Comparison of ENCODE assay signal across 20 cellular contexts in genomic region chr3:59641169-59641914, GRCh38.
DNase-seq lines count a peak whose midpoint lies in the region; ATAC-seq and TF ChIP-seq lines count a peak whose summit lies in the region.
"Had no signal": no experiment of that assay in that cellular context is flagged by ENCODE, and none has a peak within 500 bp of the region (broad histone marks: within the 10 kb centered on the region; RNA-seq: fewer than 3 reads in every experiment).

No MANE protein-coding gene starts in this region.

- intact Hi-C loops in body of pancreas (cut with DNase I) = no loop called here
- intact Hi-C loops in heart right ventricle (cut with DNase I) = no loop called here
- intact Hi-C loops in posterior cingulate gyrus (cut with DNase I) = no loop called here

- peaks cover 10% of the 10 kb centered on the region for H3K4me1 Mint-ChIP-seq in type B pancreatic cell (ENCODE audit: unreplicated experiment)
- H3K4me1 Mint-ChIP-seq: CD4-positive, alpha-beta memory T cell had no signal

- no peaks in the 10 kb centered on the region for H3K27me3 ChIP-seq in body of pancreas
- peaks cover 0 to 7% (median 0%) of the 10 kb centered on the region in 7 donors for H3K27me3 ChIP-seq in heart right ventricle

- H3K9me3 ChIP-seq in body of pancreas (no peaks in the 10 kb centered on the region), heart right ventricle (peaks cover 0 to 5% (median 0%) of the 10 kb centered on the region in 11 donors)
- H3K9me3 ChIP-seq: A549 had no signal

- TF ChIP-seq CTCF in AG10803 (conservative IDR thresholded peaks at IDR 0.05; ENCODE audit: low read length) = no peak
- no peak for TF ChIP-seq CTCF in body of pancreas (IDR thresholded peaks at IDR 0.05)
- no peak for TF ChIP-seq CTCF in heart right ventricle (IDR thresholded peaks at IDR 0.05)
- no peak for TF ChIP-seq CTCF in type B pancreatic cell (conservative IDR thresholded peaks at IDR 0.05)

- H3K4me3 ChIP-seq in AG10803 (ENCODE audit: low read length) (no peak overlapping the region), body of pancreas (no peak overlapping the region), heart right ventricle (no peak overlapping the region)
- H3K4me3 ChIP-seq: A549 had no signal

- 47% methylated on average over 7 of the region's 7 CpGs for WGBS in body of pancreas, 2 donors
- 52 to 55% methylated on average over 7 of the region's 7 CpGs for WGBS in heart right ventricle, 2 donors

- DNase-seq in AG10803 (ENCODE audit: low read depth) (peak; percentile 89), body of pancreas (peak; percentile 20 to 57 (median 37)), heart right ventricle (peak; percentile 18 to 26), posterior cingulate gyrus (peak in 6 of 10 donors; percentile 17 to 88 (median 46)), KG1 (lab: John Stamatoyannopoulos, UW) (no peak), type B pancreatic cell (ENCODE audit: extremely low spot score, unreplicated experiment) (no peak)
- DNase-seq: activated CD8-positive, alpha-beta T cell treated with anti-CD3 and anti-CD28 coated beads, Interleukin-2, amount 10 ng/mL, durations not matched to agents 7 days and 5 days; CD4-positive, alpha-beta memory T cell; DND-41; H7; kidney; NCI-H1436 treated with DMSO at 0.1 percent for 48 hours; NCI-H2227 treated with DMSO at 0.1 percent for 48 hours; stimulated activated naive CD4-positive, alpha-beta T cell; WERI-Rb-1 had no signal

- no peak overlapping the region for H3K4me3 Mint-ChIP-seq in type B pancreatic cell
- H3K4me3 Mint-ChIP-seq: activated CD8-positive, alpha-beta T cell treated with anti-CD3 and anti-CD28 coated beads, Interleukin-2, amount 10 ng/mL, durations not matched to agents 7 days and 5 days; activated T-helper 1 cell treated with anti-CD3 and anti-CD28 coated beads, Interleukin-12 subunit alpha, Interleukin-12 subunit beta, Interleukin-2, Interleukin-4 antibody, amounts not matched to agents 30 ng/mL and 10 ng/mL and 1 ng/mL, durations not matched to agents 14 hours and 24 hours and 36 hours; CD4-positive, alpha-beta memory T cell had no signal

- H3K27me3 Mint-ChIP-seq in type B pancreatic cell = peaks cover 27% of the 10 kb centered on the region

- ATAC-seq in body of pancreas (peak; percentile 79), heart right ventricle (peak; percentile 54 to 93 (median 77)), GM19452 (IDR thresholded peaks at IDR 0.05; ENCODE audit: unreplicated experiment) (no peak), HG03108 (IDR thresholded peaks at IDR 0.05; ENCODE audit: unreplicated experiment) (no peak)
- ATAC-seq: A549; activated CD8-positive, alpha-beta T cell treated with anti-CD3 and anti-CD28 coated beads, Interleukin-2, amount 10 ng/mL, durations not matched to agents 7 days and 5 days had no signal

- H3K36me3 ChIP-seq in body of pancreas (replicated peaks in 1 of 2; ENCODE audit: insufficient read depth in 1 of 2, low read depth in 2 of 2) (no peaks in the 10 kb centered on the region), heart right ventricle (no peaks in the 10 kb centered on the region)
- H3K36me3 ChIP-seq: WERI-Rb-1 had no signal

- H3K27ac Mint-ChIP-seq in type B pancreatic cell = no peak overlapping the region
- H3K27ac Mint-ChIP-seq: activated CD8-positive, alpha-beta T cell treated with anti-CD3 and anti-CD28 coated beads, Interleukin-2, amount 10 ng/mL, durations not matched to agents 7 days and 5 days; activated T-helper 1 cell treated with anti-CD3 and anti-CD28 coated beads, Interleukin-12 subunit alpha, Interleukin-12 subunit beta, Interleukin-2, Interleukin-4 antibody, amounts not matched to agents 30 ng/mL and 10 ng/mL and 1 ng/mL, durations not matched to agents 14 hours and 24 hours and 36 hours; CD4-positive, alpha-beta memory T cell had no signal

- H3K36me3 Mint-ChIP-seq in type B pancreatic cell = no peaks in the 10 kb centered on the region
- H3K36me3 Mint-ChIP-seq: CD4-positive, alpha-beta memory T cell had no signal

- H3K4me1 ChIP-seq in body of pancreas = no peaks in the 10 kb centered on the region
- H3K4me1 ChIP-seq in heart right ventricle = no peaks in the 10 kb centered on the region
- H3K4me1 ChIP-seq: A549, parathyroid adenoma had no signal

- TF ChIP-seq POLR2A in body of pancreas (IDR thresholded peaks at IDR 0.05) = no peak

- H3K27ac ChIP-seq in body of pancreas (peak overlapping the region in 2 of 4 donors; percentile 42 to 45), heart right ventricle (no peak overlapping the region)
- H3K27ac ChIP-seq: A549, parathyroid adenoma, WERI-Rb-1 had no signal

- peaks cover 5% of the 10 kb centered on the region for H3K9me3 Mint-ChIP-seq in type B pancreatic cell
- H3K9me3 Mint-ChIP-seq: activated T-helper 1 cell treated with anti-CD3 and anti-CD28 coated beads, Interleukin-12 subunit alpha, Interleukin-12 subunit beta, Interleukin-2, Interleukin-4 antibody, amounts not matched to agents 30 ng/mL and 10 ng/mL and 1 ng/mL, durations not matched to agents 14 hours and 24 hours and 36 hours; CD4-positive, alpha-beta memory T cell had no signal

Comparison
In these comparisons a context has a peak if more than half of its experiments do, and no peak if none do; other contexts are left out.
1. DNase-seq: peak in AG10803 (single experiment), body of pancreas (4 of 4), heart right ventricle (2 of 2) and posterior cingulate gyrus (6 of 10); none in KG1 (single experiment) and type B pancreatic cell (single experiment).
2. ATAC-seq: peak in body of pancreas (single experiment) and heart right ventricle (8 of 8); none in GM19452 (single experiment) and HG03108 (single experiment).